ENCODE assay signal across 8 cellular contexts in genomic region chr14:75295491-75296338, GRCh38. TPM values are rescaled to one million over a fixed set of nuclear protein-coding genes. Genes with fewer than 3 reads are reported as not detected.
DNase-seq lines count a peak whose midpoint lies in the region; ATAC-seq and TF ChIP-seq lines count a peak whose summit lies in the region.

No MANE protein-coding gene starts in this region.

- H3K4me2 ChIP-seq in HCT116 (ENCODE audit: low read length): peak overlapping the region; percentile 86

- BruUV-seq in HCT116 (replicated peaks; lab: Mats Ljungman, UMichigan): no TSS peak

- H3K27ac Mint-ChIP-seq in CD14-positive monocyte: peak overlapping the region; percentile 99 to 100 (median 100)
- peak overlapping the region; percentile 82 for H3K27ac Mint-ChIP-seq in endothelial cell (ENCODE audit: unreplicated experiment)
- peak overlapping the region; percentile 94 for H3K27ac Mint-ChIP-seq in mesothelial cell of epicardium

- H4K20me1 ChIP-seq in HCT116 (ENCODE audit: insufficient read depth): no peaks in the 10 kb centered on the region

- RAD21 ChIA-PET in HCT116 (lab: Charles Lee; ENCODE audit: low non-redundant PET in 1 of 2, low total read pairs in 2 of 2, uncharacterized antibody in 2 of 2, unreplicated experiment in 2 of 2): interaction anchor here (0.7 to 1.9 kb wide), 5 partner anchors 15 to 223 kb away, joined by 3 to 6 read pairs (median 5); no protein-coding TSS in a partner anchor

- H3K9me3 ChIP-seq in HCT116 (ENCODE audit: control insufficient read depth in 1 of 2, insufficient read depth in 1 of 2, low read depth in 1 of 2, low read length in 2 of 2): no peaks in the 10 kb centered on the region

- H3K27me3 Mint-ChIP-seq in CD14-positive monocyte (ENCODE audit: low read depth in 3 of 3) (peaks cover 0 to 5% (median 2%) of the 10 kb centered on the region in 3 donors), endothelial cell (ENCODE audit: unreplicated experiment) (peaks cover 9% of the 10 kb centered on the region), mesothelial cell of epicardium (ENCODE audit: low read depth) (no peaks in the 10 kb centered on the region)

- H3K4me3 Mint-ChIP-seq in CD14-positive monocyte (peak overlapping the region; percentile 82 to 86), endothelial cell (ENCODE audit: unreplicated experiment) (peak overlapping the region; percentile 56), mesothelial cell of epicardium (peak overlapping the region; percentile 78)

- TF ChIP-seq CTCF in CD14-positive monocyte (IDR thresholded peaks at IDR 0.05) (peak; percentile 90), HCT116 (IDR thresholded peaks at IDR 0.05 in 2 of 3, conservative IDR thresholded peaks at IDR 0.05 in 1 of 3; ENCODE audit: borderline replicate concordance in 1 of 3, insufficient read depth in 1 of 3, low read depth in 2 of 3, low read length in 2 of 3) (peak; percentile 95 to 99 (median 98)), endothelial cell (IDR thresholded peaks at IDR 0.05; ENCODE audit: unreplicated experiment) (peak; percentile 83), mesothelial cell of epicardium (IDR thresholded peaks at IDR 0.05; ENCODE audit: unreplicated experiment) (peak; percentile 86)

- H2AFZ ChIP-seq in HCT116 (ENCODE audit: low read depth, low read length, poor library complexity, severe bottlenecking): peak overlapping the region; percentile 76

- H3K4me1 Mint-ChIP-seq in CD14-positive monocyte: peaks cover 62% of the 10 kb centered on the region
- peaks cover 17% of the 10 kb centered on the region for H3K4me1 Mint-ChIP-seq in endothelial cell (ENCODE audit: unreplicated experiment)
- H3K4me1 Mint-ChIP-seq in mesothelial cell of epicardium: peaks cover 39% of the 10 kb centered on the region

- H3K36me3 ChIP-seq in HCT116 (ENCODE audit: control insufficient read depth in 1 of 2, insufficient read depth in 2 of 2, low read length in 2 of 2): no peaks in the 10 kb centered on the region

- H3K79me2 ChIP-seq in HCT116 (ENCODE audit: insufficient read depth, low read length): no peaks in the 10 kb centered on the region

- DNase-seq in CD14-positive monocyte (ENCODE audit: low spot score) (peak; percentile 82), HCT116 (ENCODE audit: low read depth, low spot score) (no peak), NOMO-1 treated with dmso at 0.1 percent for 144 hours (lab: John Stamatoyannopoulos, UW; ENCODE audit: unreplicated experiment) (peak; percentile 76), activated T-cell treated with anti-CD3 and anti-CD28 coated beads for 1 hour (ENCODE audit: low read depth) (peak; percentile 71), endothelial cell (ENCODE audit: low spot score) (peak; percentile 88), mesothelial cell of epicardium (ENCODE audit: low spot score in 2 of 2, unreplicated experiment in 2 of 2) (peak; percentile 64 to 87)
- peak; percentile 67 to 69 for DNase-seq in stimulated activated CD8-positive, alpha-beta memory T cell treated with anti-CD3 and anti-CD28 coated beads, Interleukin-2, amount 100 ng/mL, for 48 hours (ENCODE audit: low read depth in 2 of 2)

- CTCF ChIA-PET in HCT116 (lab: Charles Lee): interaction anchor here (0.7 to 3.1 kb wide), 22 partner anchors 10 to 435 kb away, joined by 3 to 12 read pairs (median 4); no protein-coding TSS in a partner anchor

- H3K27ac ChIP-seq in HCT116 (ENCODE audit: low read depth, low read length): peak overlapping the region; percentile 52

- H3K9me3 Mint-ChIP-seq in CD14-positive monocyte: peaks cover 0 to 1% (median 0%) of the 10 kb centered on the region in 7 donors
- H3K9me3 Mint-ChIP-seq in endothelial cell (ENCODE audit: unreplicated experiment): no peaks in the 10 kb centered on the region
- H3K9me3 Mint-ChIP-seq in mesothelial cell of epicardium: no peaks in the 10 kb centered on the region

- ATAC-seq in HCT116 (peak; percentile 55), HG03521 (IDR thresholded peaks at IDR 0.05; ENCODE audit: unreplicated experiment) (no peak)

- no peaks in the 10 kb centered on the region for H3K9me2 ChIP-seq in HCT116 (ENCODE audit: insufficient read depth)

- peak overlapping the region; percentile 71 for H3K9ac ChIP-seq in HCT116 (ENCODE audit: low read length)

- no peak for TF ChIP-seq POLR2A in HCT116 (IDR thresholded peaks at IDR 0.05; ENCODE audit: borderline replicate concordance, extremely low read depth, insufficient read depth, insufficient read length)

- H3K4me1 ChIP-seq in HCT116 (ENCODE audit: control insufficient read depth in 1 of 2, insufficient read depth in 2 of 2, low read length in 2 of 2): peaks cover 22 to 31% of the 10 kb centered on the region in 2 experiments

- intact Hi-C loops in CD14-positive monocyte (cut with micrococcal nuclease): loop anchor here (2.0 to 5.0 kb wide), 5 partner anchors 17 to 118 kb away; partner anchors contain the start of genes FOS (in 1 of the 2) and TMED10 (in 1 of the 2)
- intact Hi-C loops in HCT116 (cut with micrococcal nuclease): loop anchor here (1.0 to 2.0 kb wide), 3 partner anchors 17 to 163 kb away; partner anchors contain the start of gene FOS

- POLR2A ChIA-PET in HCT116 (lab: Charles Lee): interaction anchor here (0.6 to 2.6 kb wide), 7 partner anchors 9 to 435 kb away, joined by 3 to 10 read pairs (median 4); partner anchors contain the start of gene NEK9

- H3K36me3 Mint-ChIP-seq in CD14-positive monocyte (peaks cover 2% of the 10 kb centered on the region in 2 donors), endothelial cell (ENCODE audit: low read depth, unreplicated experiment) (no peaks in the 10 kb centered on the region), mesothelial cell of epicardium (no peaks in the 10 kb centered on the region)

- peak; percentile 99 for TF ChIP-seq RAD21 in HCT116 (IDR thresholded peaks at IDR 0.05; ENCODE audit: low read depth)

- H3K27me3 ChIP-seq in HCT116 (ENCODE audit: insufficient read depth, low read length): no peaks in the 10 kb centered on the region

- peak overlapping the region; percentile 47 to 63 for H3K4me3 ChIP-seq in HCT116 (replicated peaks in 1 of 2; ENCODE audit: low read depth in 1 of 2, low read length in 2 of 2)

TF ChIP-seq in HCT116, 20 proteins besides CTCF, POLR2A, EP300 and RAD21:
- no peak for TF ChIP-seq SRF (IDR thresholded peaks at IDR 0.05; ENCODE audit: low read depth)
- TF ChIP-seq POLR2AphosphoS5 (IDR thresholded peaks at IDR 0.05; ENCODE audit: low read depth, low read length): no peak
- no peak for TF ChIP-seq EZH2phosphoT487 (IDR thresholded peaks at IDR 0.05; ENCODE audit: borderline replicate concordance)
- no peak for TF ChIP-seq EGR1 (IDR thresholded peaks at IDR 0.05; ENCODE audit: low read depth)
- TF ChIP-seq SIN3A (IDR thresholded peaks at IDR 0.05; ENCODE audit: low read depth): no peak

RNA-seq across cellular contexts. Expression of gene FOS, which starts 17.1 kb away (rescaled TPM):
- 1,000 to 10,000 TPM; 4,403 to 4,841 TPM for polyA plus RNA-seq in CD14-positive monocyte
- 50.4 TPM for total RNA-seq in HCT116 (2021; ENCODE audit: unreplicated experiment)
- polyA plus RNA-seq in HCT116 (2012): 539 and 952 TPM in 2 replicates
- total RNA-seq in endothelial cell (ENCODE audit: unreplicated experiment): 41.5 TPM
- total RNA-seq in mesothelial cell of epicardium: 789 to 796 TPM (median 796 TPM) in 3 replicates

Comparison
In these comparisons a context has a peak if more than half of its experiments do, and no peak if none do; other contexts are left out.
1. RNA of gene FOS, which starts 17.1 kb away (total RNA-seq): 789 to 796 TPM in mesothelial cell of epicardium; 50.4 TPM in HCT116 (single experiment) and 41.5 TPM in endothelial cell (single experiment); every median in the first group is over 10 times any median in the second.
2. Peak in every context shown above with its lines, with median percentiles within 50 percentile points of each other: H3K27ac Mint-ChIP-seq, H3K4me3 Mint-ChIP-seq and CTCF ChIP-seq.